Comparison of ENCODE assay signal across 1 cellular context in the genomic region with DNA sequence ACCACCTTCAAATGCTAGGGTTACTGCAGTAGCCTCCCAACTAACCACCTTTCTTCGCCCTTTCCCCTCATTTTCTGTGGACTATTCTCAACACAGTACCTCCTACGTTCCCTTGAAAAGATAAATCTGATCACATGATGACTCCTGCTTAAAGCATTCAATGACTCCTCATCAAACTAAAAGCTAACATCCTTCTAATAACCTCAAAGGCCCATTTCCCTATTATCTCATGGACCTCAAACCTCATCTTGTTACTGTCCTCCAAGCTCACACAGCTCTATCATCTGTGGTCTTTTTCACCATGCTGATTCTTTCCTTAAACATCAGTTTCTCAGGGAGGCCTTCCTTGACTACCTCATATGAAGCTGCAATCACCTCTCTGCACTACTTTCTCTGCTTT.
A peak's percentile ranks its signal among the peaks of the same experiment; 100 is the strongest.
TF ChIP-seq lines count a peak whose summit lies in the region.

No MANE protein-coding gene starts in this region.

TF ChIP-seq in K562, 482 proteins besides CTCF, POLR2A, EP300 and RAD21 (continued from another document):
- TF ChIP-seq, protein P1, sequence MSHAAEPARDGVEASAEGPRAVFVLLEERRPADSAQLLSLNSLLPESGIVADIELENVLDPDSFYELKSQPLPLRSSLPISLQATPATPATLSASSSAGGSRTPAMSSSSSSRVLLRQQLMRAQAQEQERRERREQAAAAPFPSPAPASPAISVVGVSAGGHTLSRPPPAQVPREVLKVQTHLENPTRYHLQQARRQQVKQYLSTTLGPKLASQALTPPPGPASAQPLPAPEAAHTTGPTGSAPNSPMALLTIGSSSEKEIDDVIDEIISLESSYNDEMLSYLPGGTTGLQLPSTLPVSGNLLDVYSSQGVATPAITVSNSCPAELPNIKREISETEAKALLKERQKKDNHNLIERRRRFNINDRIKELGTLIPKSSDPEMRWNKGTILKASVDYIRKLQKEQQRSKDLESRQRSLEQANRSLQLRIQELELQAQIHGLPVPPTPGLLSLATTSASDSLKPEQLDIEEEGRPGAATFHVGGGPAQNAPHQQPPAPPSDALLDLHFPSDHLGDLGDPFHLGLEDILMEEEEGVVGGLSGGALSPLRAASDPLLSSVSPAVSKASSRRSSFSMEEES (CRISPR knock-in tag; IDR thresholded peaks at IDR 0.05), result peak; percentile 25; the same call in 1 of the 2 replicates
TF ChIP-seq in K562: peak in this region for 1.
